Comparison of ENCODE assay signal across 1 cellular context in genomic region chr1:161726631-161727342, GRCh38.
TF ChIP-seq lines count a peak whose summit lies in the region.

No MANE protein-coding gene starts in this region.

TF ChIP-seq in HepG2, 621 proteins besides CTCF, POLR2A, EP300 and RAD21 (continues in another document):
- TF ChIP-seq REPIN1 (CRISPR knock-in tag; IDR thresholded peaks at IDR 0.05; ENCODE audit: borderline replicate concordance, low read depth) = no peak
- TF ChIP-seq NFYB (CRISPR knock-in tag; IDR thresholded peaks at IDR 0.05) = no peak
- TF ChIP-seq GABPB1 (CRISPR knock-in tag; IDR thresholded peaks at IDR 0.05) = peak; percentile 71; the same call in 1 of the 2 replicates
- TF ChIP-seq ZFX (CRISPR knock-in tag; IDR thresholded peaks at IDR 0.05; ENCODE audit: low read depth) = peak; percentile 52
- no peak for TF ChIP-seq CREB1 (IDR thresholded peaks at IDR 0.05)
- no peak for TF ChIP-seq CREB1 (CRISPR knock-in tag; IDR thresholded peaks at IDR 0.05)
- TF ChIP-seq HES4 (CRISPR knock-in tag; IDR thresholded peaks at IDR 0.05; ENCODE audit: borderline replicate concordance) = peak; percentile 35; the same call in 1 of the 2 replicates
- no peak for TF ChIP-seq AKAP8 (CRISPR knock-in tag; IDR thresholded peaks at IDR 0.05)
- TF ChIP-seq DMAP1 (CRISPR knock-in tag; IDR thresholded peaks at IDR 0.05) = no peak
- TF ChIP-seq ARHGAP35 (CRISPR knock-in tag; IDR thresholded peaks at IDR 0.05; ENCODE audit: borderline replicate concordance) = 0 out of 2 replicates have a peak, but pooled peaks have one; percentile 46
- TF ChIP-seq TFDP1 (CRISPR knock-in tag; IDR thresholded peaks at IDR 0.05; ENCODE audit: borderline replicate concordance) = peak; percentile 32; the same call in 1 of the 2 replicates
- TF ChIP-seq ZNF138 (CRISPR knock-in tag; IDR thresholded peaks at IDR 0.05; ENCODE audit: low read depth) = no peak
- peak; percentile 76; the same call in 1 of the 2 replicates for TF ChIP-seq ZNF589 (CRISPR knock-in tag; conservative IDR thresholded peaks at IDR 0.05)
- TF ChIP-seq KAT2B (IDR thresholded peaks at IDR 0.05; ENCODE audit: borderline replicate concordance, low read depth, low read length) = no peak
- TF ChIP-seq ZNF24 (IDR thresholded peaks at IDR 0.05) = no peak
- TF ChIP-seq ZXDC (CRISPR knock-in tag; IDR thresholded peaks at IDR 0.05) = no peak
- TF ChIP-seq SMYD3 (CRISPR knock-in tag; IDR thresholded peaks at IDR 0.05) = no peak
- TF ChIP-seq FOXO1 (CRISPR knock-in tag; IDR thresholded peaks at IDR 0.05) = 0 out of 2 replicates have a peak, but pooled peaks have one; percentile 20
- no peak for TF ChIP-seq DRAP1 (CRISPR knock-in tag; IDR thresholded peaks at IDR 0.05)
- TF ChIP-seq ZNF484 (CRISPR knock-in tag; IDR thresholded peaks at IDR 0.05; ENCODE audit: borderline replicate concordance, low read depth) = no peak
- TF ChIP-seq MYC (CRISPR knock-in tag; IDR thresholded peaks at IDR 0.05; ENCODE audit: borderline replicate concordance) = peak; percentile 8
- TF ChIP-seq PLSCR1 (CRISPR knock-in tag; IDR thresholded peaks at IDR 0.05; ENCODE audit: borderline replicate concordance) = no peak
- TF ChIP-seq ZMYM3 (CRISPR knock-in tag; IDR thresholded peaks at IDR 0.05) = no peak
- no peak for TF ChIP-seq KLF11 (CRISPR knock-in tag; IDR thresholded peaks at IDR 0.05)
- no peak for TF ChIP-seq ZNF225 (CRISPR knock-in tag; IDR thresholded peaks at IDR 0.05)
- no peak for TF ChIP-seq ELF4 (CRISPR knock-in tag; IDR thresholded peaks at IDR 0.05; ENCODE audit: borderline replicate concordance)
- no peak for TF ChIP-seq NFE2L2 (IDR thresholded peaks at IDR 0.05; ENCODE audit: low read length)
- TF ChIP-seq ARNT2 (CRISPR knock-in tag; IDR thresholded peaks at IDR 0.05; ENCODE audit: low read depth) = 0 out of 2 replicates have a peak, but pooled peaks have one; percentile 45
- TF ChIP-seq ZNF460 (CRISPR knock-in tag; IDR thresholded peaks at IDR 0.05; ENCODE audit: borderline replicate concordance) = no peak
- no peak for TF ChIP-seq PRDM10 (CRISPR knock-in tag; IDR thresholded peaks at IDR 0.05; ENCODE audit: low read depth)
- no peak for TF ChIP-seq ZNF362 (CRISPR knock-in tag; IDR thresholded peaks at IDR 0.05; ENCODE audit: borderline replicate concordance)
- TF ChIP-seq ZNF275 (CRISPR knock-in tag; IDR thresholded peaks at IDR 0.05; ENCODE audit: borderline replicate concordance) = 0 out of 2 replicates have a peak, but pooled peaks have one; percentile 40
- TF ChIP-seq HOXA7 (CRISPR knock-in tag; IDR thresholded peaks at IDR 0.05) = no peak
- no peak for TF ChIP-seq AHDC1 (CRISPR knock-in tag; IDR thresholded peaks at IDR 0.05; ENCODE audit: borderline replicate concordance)
- TF ChIP-seq TCF7L2 (IDR thresholded peaks at IDR 0.05; ENCODE audit: low read depth, low read length) = no peak
- no peak for TF ChIP-seq HDAC2 (CRISPR knock-in tag; IDR thresholded peaks at IDR 0.05)
- no peak for TF ChIP-seq RARA (CRISPR knock-in tag; IDR thresholded peaks at IDR 0.05)
- no peak for TF ChIP-seq ZNF430 (CRISPR knock-in tag; IDR thresholded peaks at IDR 0.05)
- no peak for TF ChIP-seq ZBTB1 (CRISPR knock-in tag; IDR thresholded peaks at IDR 0.05; ENCODE audit: borderline replicate concordance)
- no peak for TF ChIP-seq MAFK (conservative IDR thresholded peaks at IDR 0.05 in 1 of 2, IDR thresholded peaks at IDR 0.05 in 1 of 2; ENCODE audit: low read length in 2 of 2)
- 0 out of 2 replicates have a peak, but pooled peaks have one; percentile 48 for TF ChIP-seq ZNF572 (CRISPR knock-in tag; IDR thresholded peaks at IDR 0.05)
- 0 out of 2 replicates have a peak, but pooled peaks have one; percentile 61 for TF ChIP-seq BATF2 (CRISPR knock-in tag; IDR thresholded peaks at IDR 0.05)
- no peak for TF ChIP-seq ZNF543 (CRISPR knock-in tag; IDR thresholded peaks at IDR 0.05)
- TF ChIP-seq MYPOP (CRISPR knock-in tag; IDR thresholded peaks at IDR 0.05) = no peak; the same call in 1 of the 2 replicates
- no peak for TF ChIP-seq CREM (IDR thresholded peaks at IDR 0.05)
- TF ChIP-seq CREM (CRISPR knock-in tag; IDR thresholded peaks at IDR 0.05) = no peak
- no peak for TF ChIP-seq ZNF547 (CRISPR knock-in tag; IDR thresholded peaks at IDR 0.05)
